1 cellular context compared by ENCODE assay signal in the genomic region with DNA sequence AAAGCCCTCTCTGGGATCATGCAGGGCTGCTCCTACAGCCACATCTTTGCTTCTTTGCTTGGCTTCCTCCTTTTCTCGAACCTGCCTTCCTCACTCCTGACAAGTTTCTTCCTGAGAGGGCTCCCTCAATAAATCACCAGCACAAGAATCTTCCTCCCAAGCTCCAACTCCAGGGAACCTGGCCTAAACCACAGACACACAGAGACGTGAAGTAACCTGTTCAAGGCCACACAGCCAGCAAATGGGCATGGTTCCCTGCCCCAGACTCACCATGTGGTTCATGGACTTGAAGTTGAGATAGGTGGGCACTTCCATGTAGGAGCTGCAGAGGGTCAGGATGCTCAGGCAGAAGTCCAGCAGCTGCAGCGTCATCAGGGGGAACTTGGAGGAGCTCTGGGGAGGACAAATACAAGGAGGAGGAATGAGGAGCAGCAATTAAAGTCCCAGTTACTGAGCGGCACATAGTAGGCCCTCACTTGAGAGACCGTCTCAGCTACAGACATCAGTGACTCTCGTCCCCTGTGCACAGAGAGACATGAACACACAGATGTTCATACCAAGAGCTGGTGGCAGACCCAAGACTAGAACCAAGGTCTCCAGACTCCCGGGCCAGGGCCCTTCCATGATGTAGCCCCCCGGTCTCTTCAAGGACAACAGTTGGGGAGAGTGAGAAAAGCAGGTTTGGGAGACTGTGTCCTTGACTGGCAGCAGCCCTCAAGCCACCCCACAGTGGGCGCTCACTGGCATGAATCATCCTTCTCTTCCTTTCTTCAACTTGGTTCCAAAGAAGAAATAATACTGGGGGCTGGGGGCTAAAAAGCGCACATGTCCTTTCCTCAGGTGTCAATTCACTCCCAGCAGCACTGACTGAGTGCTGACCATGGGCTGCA.
TF ChIP-seq lines count a peak whose summit lies in the region.

No MANE protein-coding gene starts in this region.

TF ChIP-seq in H1, 55 proteins besides CTCF, POLR2A, EP300 and RAD21:
- no peak for TF ChIP-seq GABPA (IDR thresholded peaks at IDR 0.05; ENCODE audit: borderline replicate concordance, insufficient read depth, low read length)
- TF ChIP-seq, protein P1, sequence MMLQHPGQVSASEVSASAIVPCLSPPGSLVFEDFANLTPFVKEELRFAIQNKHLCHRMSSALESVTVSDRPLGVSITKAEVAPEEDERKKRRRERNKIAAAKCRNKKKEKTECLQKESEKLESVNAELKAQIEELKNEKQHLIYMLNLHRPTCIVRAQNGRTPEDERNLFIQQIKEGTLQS (IDR thresholded peaks at IDR 0.05; ENCODE audit: insufficient read depth, low read depth, low read length) = no peak
- TF ChIP-seq KDM1A (IDR thresholded peaks at IDR 0.05; ENCODE audit: borderline replicate concordance, low read length) = no peak
- no peak for TF ChIP-seq KDM4A (IDR thresholded peaks at IDR 0.05; ENCODE audit: low read depth, low read length, severe bottlenecking)
- TF ChIP-seq MAFK (IDR thresholded peaks at IDR 0.05; ENCODE audit: low read depth, low read length) = no peak
- TF ChIP-seq POU5F1 (IDR thresholded peaks at IDR 0.05; ENCODE audit: low read depth, low read length) = no peak
